ENCODE assay signal across 20 cellular contexts in genomic region chr12:72000969-72001648, GRCh38.
DNase-seq lines count a peak whose midpoint lies in the region; ATAC-seq, FAIRE-seq and TF ChIP-seq lines count a peak whose summit lies in the region.
"Had no signal": no experiment of that assay in that cellular context is flagged by ENCODE, and none has a peak within 500 bp of the region (broad histone marks: within the 10 kb centered on the region; RNA-seq: fewer than 3 reads in every experiment).

No MANE protein-coding gene starts in this region.

- in situ Hi-C loops in HepG2 (cut with HindIII; ENCODE audit: extremely low pct_ligation_motif_present, low pct_unique_long_range_greater_than_20kb), result no loop called here

- H3K9me3 ChIP-seq in PC-3 (ENCODE audit: low read length), result no peaks in the 10 kb centered on the region
- H3K9me3 ChIP-seq in HepG2 (ENCODE audit: low read length), result no peaks in the 10 kb centered on the region
- H3K9me3 ChIP-seq in right lobe of liver, result no peaks in the 10 kb centered on the region
- H3K9me3 ChIP-seq: A549; BLaER1 treated with 17β-estradiol and CSF1 and Interleukin-3, amounts not matched to agents 10 nM and 100 nM; Caco-2 had no signal

- BruUV-seq in PC-3 (replicated peaks; lab: Mats Ljungman, UMichigan) (no TSS peak), HepG2 (replicated peaks; lab: Mats Ljungman, UMichigan) (no TSS peak)

- H3K27me3 ChIP-seq in PC-3 (ENCODE audit: low read length) (peaks cover 54% of the 10 kb centered on the region), HepG2 (ENCODE audit: control insufficient read depth in 1 of 2, insufficient read depth in 2 of 2, low read length in 2 of 2) (no peaks in the 10 kb centered on the region; a peak in 1 of 5 replicates), right lobe of liver (no peaks in the 10 kb centered on the region)
- H3K27me3 ChIP-seq: BLaER1 treated with 17β-estradiol and CSF1 and Interleukin-3, amounts not matched to agents 10 nM and 100 nM had no signal

- no peaks in the 10 kb centered on the region for H4K20me1 ChIP-seq in PC-3 (ENCODE audit: low read length)
- H4K20me1 ChIP-seq in HepG2 (ENCODE audit: insufficient read depth, low read length), result no peaks in the 10 kb centered on the region
- H4K20me1 ChIP-seq: BLaER1 treated with 17β-estradiol and CSF1 and Interleukin-3, amounts not matched to agents 10 nM and 100 nM had no signal

- CTCF ChIA-PET in PC-3 (lab: Charles Lee) (no interaction called here), HepG2 (lab: Yijun Ruan, JAX; ENCODE audit: low intra/inter-chr PET ratio, low total read pairs) (no interaction called here)

- H3K4me1 ChIP-seq in PC-3 (ENCODE audit: insufficient read depth, low read length) (0 out of 2 replicates have a peak, but pooled peaks cover 7% of the 10 kb centered on the region), HepG2 (ENCODE audit: insufficient read depth, low read length) (peaks cover 9% of the 10 kb centered on the region; the same call in 1 of the 2 replicates), right lobe of liver (no peaks in the 10 kb centered on the region)
- H3K4me1 ChIP-seq: A549; BLaER1 treated with 17β-estradiol and CSF1 and Interleukin-3, amounts not matched to agents 10 nM and 100 nM; Caco-2 had no signal

- H2AFZ ChIP-seq in PC-3 (ENCODE audit: low read length) (no peak overlapping the region), HepG2 (ENCODE audit: low read length) (no peak overlapping the region)

- intact Hi-C loops in PC-3 (cut with micrococcal nuclease) (no loop called here), HepG2 (cut with micrococcal nuclease; ENCODE audit: unreplicated experiment) (no loop called here), right lobe of liver (cut with DNase I) (no loop called here)

- DNase-seq in PC-3 (peak; percentile 29), HepG2 (ENCODE audit: low spot score) (no peak), right lobe of liver (peak in 1 of 3 donors; percentile 23), NCI-H187 (lab: John Stamatoyannopoulos, UW) (no peak)
- DNase-seq: AML-193; Caco-2; Calu3; CD4-positive, alpha-beta T cell; CD8-positive, alpha-beta T cell; DMS79 treated with DMSO at 0.1 percent for 48 hours; GF-D8 had no signal

- FAIRE-seq in HepG2 (lab: Jason Lieb, UNC), result no peak
- FAIRE-seq: A549, D721Med, G401.6, GM12891, GM19239 had no signal

- no peak for TF ChIP-seq EP300 in HepG2 (IDR thresholded peaks at IDR 0.05; ENCODE audit: low read depth in 2 of 2, low read length in 2 of 2)
- no peak for TF ChIP-seq EP300 in HepG2 (CRISPR knock-in tag; IDR thresholded peaks at IDR 0.05; ENCODE audit: borderline replicate concordance)

- ATAC-seq in PC-3, result no peak
- ATAC-seq in HepG2, result no peak; the same call in 2 of the 3 replicates
- peak; percentile 56 to 70 (median 62) for ATAC-seq in right lobe of liver
- no peak for ATAC-seq in HG02798 (IDR thresholded peaks at IDR 0.05; ENCODE audit: poor library complexity, unreplicated experiment)
- ATAC-seq: A549; CD8-positive, alpha-beta T cell had no signal

- H3K79me2 ChIP-seq in PC-3 (ENCODE audit: low read length), result no peaks in the 10 kb centered on the region
- H3K79me2 ChIP-seq in HepG2 (ENCODE audit: insufficient read depth, low read length), result no peaks in the 10 kb centered on the region

- no peaks in the 10 kb centered on the region for H3K9me2 ChIP-seq in PC-3 (replicated peaks; ENCODE audit: low read length)

- TF ChIP-seq CTCF in PC-3 (conservative IDR thresholded peaks at IDR 0.05; ENCODE audit: low read depth, low read length), result no peak
- no peak for TF ChIP-seq CTCF in HepG2 (CRISPR knock-in tag; IDR thresholded peaks at IDR 0.05)
- no peak for TF ChIP-seq CTCF in right lobe of liver (IDR thresholded peaks at IDR 0.05)

- no peak overlapping the region for H3K27ac ChIP-seq in PC-3 (ENCODE audit: low read length)
- H3K27ac ChIP-seq in HepG2 (ENCODE audit: extremely low read length, insufficient read depth, low read length), result no peak overlapping the region
- H3K27ac ChIP-seq in right lobe of liver, result no peak overlapping the region
- H3K27ac ChIP-seq: 22Rv1; A549; BLaER1 treated with 17β-estradiol and CSF1 and Interleukin-3, amounts not matched to agents 10 nM and 100 nM; C4-2B had no signal

- H3F3A ChIP-seq in PC-3 (ENCODE audit: low read length, unreplicated experiment), result no peaks in the 10 kb centered on the region

- no peak for TF ChIP-seq RAD21 in HepG2 (CRISPR knock-in tag; IDR thresholded peaks at IDR 0.05)

- POLR2A ChIA-PET in PC-3 (lab: Charles Lee; ENCODE audit: unreplicated experiment) (no interaction called here), HepG2 (lab: Yijun Ruan, JAX) (no interaction called here)

- H3K9ac ChIP-seq in PC-3 (ENCODE audit: low read length), result no peak overlapping the region
- H3K9ac ChIP-seq in HepG2 (ENCODE audit: insufficient read depth, low read depth, low read length), result no peak overlapping the region
- H3K9ac ChIP-seq: BLaER1 treated with 17β-estradiol and CSF1 and Interleukin-3, amounts not matched to agents 10 nM and 100 nM had no signal

- 19% methylated on average over 9 of the region's 9 CpGs for WGBS in HepG2 (ENCODE audit: low lambda C conversion rate)
- 39% methylated on average over 9 of the region's 9 CpGs for WGBS in right lobe of liver (ENCODE audit: insufficient coverage, low coverage, low lambda C conversion rate, missing lambda C conversion rate)

- H3K4me3 ChIP-seq in PC-3 (ENCODE audit: low read length) (no peak overlapping the region), HepG2 (replicated peaks in 1 of 3; ENCODE audit: insufficient read depth in 1 of 3, low read depth in 2 of 3, low read length in 3 of 3) (no peak overlapping the region; a peak in 1 of 6 replicates), right lobe of liver (no peak overlapping the region)
- H3K4me3 ChIP-seq: A549; BLaER1 treated with 17β-estradiol and CSF1 and Interleukin-3, amounts not matched to agents 10 nM and 100 nM had no signal

- H3K4me2 ChIP-seq in PC-3 (ENCODE audit: low read length), result no peak overlapping the region
- no peak overlapping the region for H3K4me2 ChIP-seq in HepG2 (ENCODE audit: low read depth, low read length)
- H3K4me2 ChIP-seq: A549; BLaER1 treated with 17β-estradiol and CSF1 and Interleukin-3, amounts not matched to agents 10 nM and 100 nM had no signal

- no peaks in the 10 kb centered on the region for H3K36me3 ChIP-seq in PC-3 (ENCODE audit: low read depth, low read length)
- H3K36me3 ChIP-seq in HepG2 (replicated peaks in 1 of 2; ENCODE audit: control insufficient read depth in 1 of 2, insufficient read depth in 2 of 2, low read length in 2 of 2), result no peaks in the 10 kb centered on the region
- no peaks in the 10 kb centered on the region for H3K36me3 ChIP-seq in right lobe of liver
- H3K36me3 ChIP-seq: BLaER1 treated with 17β-estradiol and CSF1 and Interleukin-3, amounts not matched to agents 10 nM and 100 nM had no signal

- TF ChIP-seq POLR2A in HepG2 (IDR thresholded peaks at IDR 0.05; ENCODE audit: insufficient read depth in 1 of 2, low read depth in 2 of 2, low read length in 2 of 2), result no peak
- TF ChIP-seq POLR2A in right lobe of liver (IDR thresholded peaks at IDR 0.05), result no peak

TF ChIP-seq in HepG2, 621 proteins besides CTCF, POLR2A, EP300 and RAD21:
- TF ChIP-seq ZNF343 (CRISPR knock-in tag; IDR thresholded peaks at IDR 0.05), result no peak
- TF ChIP-seq ZNF362 (CRISPR knock-in tag; IDR thresholded peaks at IDR 0.05; ENCODE audit: borderline replicate concordance), result 0 out of 2 replicates have a peak, but pooled peaks have one; percentile 23
- TF ChIP-seq FOXP1 (IDR thresholded peaks at IDR 0.05), result no peak
- TF ChIP-seq FOXP1 (CRISPR knock-in tag; IDR thresholded peaks at IDR 0.05), result 0 out of 2 replicates have a peak, but pooled peaks have one; percentile 27
- no peak for TF ChIP-seq KLF16 (CRISPR knock-in tag; IDR thresholded peaks at IDR 0.05)
- no peak for TF ChIP-seq ELF4 (CRISPR knock-in tag; IDR thresholded peaks at IDR 0.05; ENCODE audit: borderline replicate concordance)

Comparison
In these comparisons a context has a peak if more than half of its experiments do, and no peak if none do; other contexts are left out.
1. ATAC-seq: peak in right lobe of liver (4 of 4); none in PC-3 (single experiment), HepG2 (single experiment) and HG02798 (single experiment).